In genomic region chr3:185330238-185330637, GRCh38 we compare ENCODE assay signal across 1 cellular context.
TF ChIP-seq lines count a peak whose summit lies in the region.

No MANE protein-coding gene starts in this region.

TF ChIP-seq in SK-N-SH, 30 proteins besides CTCF, POLR2A, EP300 and RAD21 (continued from another document):
- TF ChIP-seq MAX (IDR thresholded peaks at IDR 0.05; ENCODE audit: low read depth) (no peak), NFIC (IDR thresholded peaks at IDR 0.05; ENCODE audit: borderline replicate concordance) (no peak), FOXM1 (IDR thresholded peaks at IDR 0.05; ENCODE audit: low read depth) (no peak), SMC3 (IDR thresholded peaks at IDR 0.05; ENCODE audit: low read depth, low read length) (no peak), NRF1 (IDR thresholded peaks at IDR 0.05; ENCODE audit: low read depth, low read length) (no peak), SIN3A (IDR thresholded peaks at IDR 0.05; ENCODE audit: borderline replicate concordance, low read depth, low read length) (no peak)
